In the genomic region with DNA sequence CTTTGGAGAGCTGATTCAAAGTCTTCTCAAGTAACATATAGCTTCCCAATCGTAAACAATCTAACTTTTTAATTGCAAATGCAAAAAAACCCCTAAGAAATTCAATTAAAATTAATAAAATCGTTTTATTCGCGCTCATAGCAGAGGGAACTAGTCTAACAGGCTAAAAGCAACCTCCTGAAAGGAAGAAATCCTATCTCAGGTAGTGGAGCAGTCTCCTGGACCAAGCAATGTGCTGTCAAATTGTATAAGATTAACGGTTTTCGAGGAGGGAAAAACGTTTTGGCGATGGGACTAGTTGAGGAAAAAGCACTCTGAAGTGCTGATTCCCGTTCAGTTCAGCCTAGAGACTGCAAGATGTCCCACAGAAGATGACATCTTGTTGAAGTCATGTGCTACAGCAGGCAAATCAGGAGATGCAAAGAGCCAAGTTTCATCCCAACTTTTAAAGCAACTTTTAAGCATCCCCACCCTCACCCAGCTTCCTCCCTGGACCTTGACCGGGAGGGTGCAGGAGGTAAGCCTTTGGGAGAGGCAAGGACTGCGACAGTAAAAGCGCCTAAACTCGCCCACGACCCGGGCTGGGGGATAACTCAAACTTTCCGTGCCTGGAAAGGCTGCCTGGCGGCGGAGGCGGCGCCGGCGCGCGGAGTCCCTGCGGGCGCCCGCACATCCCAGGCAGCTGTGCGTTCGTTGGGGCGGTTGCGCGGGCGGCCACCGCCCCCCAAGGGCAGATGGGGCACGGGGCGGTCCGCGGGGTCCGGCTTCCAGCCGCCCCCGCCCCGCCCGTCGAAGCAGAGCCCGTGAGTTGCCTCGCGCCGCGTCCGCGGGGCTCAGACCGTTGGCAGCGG, we compare ENCODE assay signal across 1 cellular context.
TF ChIP-seq lines count a peak whose summit lies in the region.

No MANE protein-coding gene starts in this region.

TF ChIP-seq in WTC11, 78 proteins besides CTCF, POLR2A, EP300 and RAD21 (continued from another document):
- TF ChIP-seq, protein P1, sequence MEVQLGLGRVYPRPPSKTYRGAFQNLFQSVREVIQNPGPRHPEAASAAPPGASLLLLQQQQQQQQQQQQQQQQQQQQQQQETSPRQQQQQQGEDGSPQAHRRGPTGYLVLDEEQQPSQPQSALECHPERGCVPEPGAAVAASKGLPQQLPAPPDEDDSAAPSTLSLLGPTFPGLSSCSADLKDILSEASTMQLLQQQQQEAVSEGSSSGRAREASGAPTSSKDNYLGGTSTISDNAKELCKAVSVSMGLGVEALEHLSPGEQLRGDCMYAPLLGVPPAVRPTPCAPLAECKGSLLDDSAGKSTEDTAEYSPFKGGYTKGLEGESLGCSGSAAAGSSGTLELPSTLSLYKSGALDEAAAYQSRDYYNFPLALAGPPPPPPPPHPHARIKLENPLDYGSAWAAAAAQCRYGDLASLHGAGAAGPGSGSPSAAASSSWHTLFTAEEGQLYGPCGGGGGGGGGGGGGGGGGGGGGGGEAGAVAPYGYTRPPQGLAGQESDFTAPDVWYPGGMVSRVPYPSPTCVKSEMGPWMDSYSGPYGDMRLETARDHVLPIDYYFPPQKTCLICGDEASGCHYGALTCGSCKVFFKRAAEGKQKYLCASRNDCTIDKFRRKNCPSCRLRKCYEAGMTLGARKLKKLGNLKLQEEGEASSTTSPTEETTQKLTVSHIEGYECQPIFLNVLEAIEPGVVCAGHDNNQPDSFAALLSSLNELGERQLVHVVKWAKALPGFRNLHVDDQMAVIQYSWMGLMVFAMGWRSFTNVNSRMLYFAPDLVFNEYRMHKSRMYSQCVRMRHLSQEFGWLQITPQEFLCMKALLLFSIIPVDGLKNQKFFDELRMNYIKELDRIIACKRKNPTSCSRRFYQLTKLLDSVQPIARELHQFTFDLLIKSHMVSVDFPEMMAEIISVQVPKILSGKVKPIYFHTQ (CRISPR knock-in tag; IDR thresholded peaks at IDR 0.05) = no peak
- TF ChIP-seq CREM (CRISPR knock-in tag; IDR thresholded peaks at IDR 0.05) (no peak), NFATC4 (CRISPR knock-in tag; IDR thresholded peaks at IDR 0.05) (no peak)
TF ChIP-seq in WTC11: peak in this region for 0.
